Comparison of ENCODE assay signal across 8 cellular contexts in genomic region chr6:13924146-13924948, GRCh38. TPM values are rescaled to one million over a fixed set of nuclear protein-coding genes. Genes with fewer than 3 reads are reported as not detected.
DNase-seq lines count a peak whose midpoint lies in the region; ATAC-seq and TF ChIP-seq lines count a peak whose summit lies in the region.

No MANE protein-coding gene starts in this region.

- H3K4me3 Mint-ChIP-seq in activated CD4-positive, alpha-beta T cell treated with anti-CD3 and anti-CD28 coated beads for 36 hours, result peak overlapping the region; percentile 71
- H3K4me3 Mint-ChIP-seq in naive thymus-derived CD4-positive, alpha-beta T cell, result peak overlapping the region; percentile 76 to 92 (median 82)

- intact Hi-C loops in activated CD4-positive, alpha-beta T cell treated with anti-CD3 and anti-CD28 coated beads for 36 hours (cut with DNase I, micrococcal nuclease), result loop anchor here in 1 of 2 experiments (10.0 kb wide), 1 partner anchor 130 kb away; no protein-coding TSS in a partner anchor
- intact Hi-C loops in naive thymus-derived CD4-positive, alpha-beta T cell (cut with micrococcal nuclease), result no loop called here

- peak overlapping the region; percentile 73 for H3K4me3 ChIP-seq in epithelial cell of proximal tubule (ENCODE audit: low read depth, low read length)
- H3K4me3 ChIP-seq in naive thymus-derived CD4-positive, alpha-beta T cell (ENCODE audit: low read length), result peak overlapping the region; percentile 48

- no peaks in the 10 kb centered on the region for H3K36me3 ChIP-seq in naive thymus-derived CD4-positive, alpha-beta T cell (ENCODE audit: control insufficient read depth in 2 of 3, insufficient read depth in 3 of 3, low read length in 3 of 3)

- CTCF ChIA-PET in activated CD4-positive, alpha-beta T cell treated with anti-CD3 and anti-CD28 coated beads for 36 hours (lab: Charles Lee), result interaction anchor here (0.6 to 2.1 kb wide), 9 partner anchors 11 to 1096 kb away, joined by 3 to 7 read pairs (median 5); no protein-coding TSS in a partner anchor
- CTCF ChIA-PET in naive thymus-derived CD4-positive, alpha-beta T cell (lab: Charles Lee), result no interaction called here

- no peak for TF ChIP-seq CTCF in epithelial cell of proximal tubule (conservative IDR thresholded peaks at IDR 0.05; ENCODE audit: low read depth, low read length)

- POLR2A ChIA-PET in activated CD4-positive, alpha-beta T cell treated with anti-CD3 and anti-CD28 coated beads for 36 hours (lab: Charles Lee), result no interaction called here
- POLR2A ChIA-PET in naive thymus-derived CD4-positive, alpha-beta T cell (lab: Charles Lee), result no interaction called here

- no peak overlapping the region for H3K27ac ChIP-seq in naive thymus-derived CD4-positive, alpha-beta T cell (ENCODE audit: low read depth, low read length)

- peak; percentile 31 for DNase-seq in activated CD4-positive, alpha-beta T cell treated with anti-CD3 and anti-CD28 coated beads for 36 hours
- DNase-seq in activated CD4-positive, alpha-beta T cell treated with anti-CD3 and anti-CD28 coated beads, Interleukin-2, amount 50 U/mL, for 4 hours, result no peak
- peak; percentile 65 to 69 for DNase-seq in NCI-H1930 (lab: John Stamatoyannopoulos, UW)
- DNase-seq in activated CD4-positive, CD25-positive, alpha-beta regulatory T cell treated with anti-CD3 and anti-CD28 coated beads, Interleukin-2, amount 50 U/mL, for 72 hours, result peak; percentile 41
- no peak for DNase-seq in epithelial cell of proximal tubule (ENCODE audit: low read depth)
- DNase-seq in naive thymus-derived CD4-positive, alpha-beta T cell, result peak in 6 of 9 donors; percentile 10 to 32 (median 21)
- DNase-seq in GM19238 (ENCODE audit: insufficient read length, low spot score), result no peak

- H3K9me3 ChIP-seq in naive thymus-derived CD4-positive, alpha-beta T cell (ENCODE audit: control insufficient read depth in 2 of 3, low read length in 3 of 3), result no peaks in the 10 kb centered on the region

- peaks cover 21 to 32% of the 10 kb centered on the region in 2 donors for H3K27me3 ChIP-seq in naive thymus-derived CD4-positive, alpha-beta T cell (ENCODE audit: control insufficient read depth in 2 of 2, insufficient read depth in 2 of 2, low read length in 2 of 2)

- ATAC-seq in activated CD4-positive, alpha-beta T cell treated with anti-CD3 and anti-CD28 coated beads for 36 hours, result peak; percentile 88
- peak; percentile 76 for ATAC-seq in naive thymus-derived CD4-positive, alpha-beta T cell
- ATAC-seq in HG03571 (IDR thresholded peaks at IDR 0.05; ENCODE audit: unreplicated experiment), result no peak

- no peak overlapping the region for H3K27ac Mint-ChIP-seq in activated CD4-positive, alpha-beta T cell treated with anti-CD3 and anti-CD28 coated beads for 36 hours
- H3K27ac Mint-ChIP-seq in naive thymus-derived CD4-positive, alpha-beta T cell, result no peak overlapping the region

- H3K36me3 Mint-ChIP-seq in activated CD4-positive, alpha-beta T cell treated with anti-CD3 and anti-CD28 coated beads for 36 hours (ENCODE audit: low read depth), result no peaks in the 10 kb centered on the region
- H3K36me3 Mint-ChIP-seq in naive thymus-derived CD4-positive, alpha-beta T cell, result no peaks in the 10 kb centered on the region

- H3K9me3 Mint-ChIP-seq in activated CD4-positive, alpha-beta T cell treated with anti-CD3 and anti-CD28 coated beads for 36 hours (ENCODE audit: low read depth), result no peaks in the 10 kb centered on the region
- peaks cover 0 to 10% (median 0%) of the 10 kb centered on the region in 11 donors for H3K9me3 Mint-ChIP-seq in naive thymus-derived CD4-positive, alpha-beta T cell

- peaks cover 14% of the 10 kb centered on the region for H3K4me1 Mint-ChIP-seq in activated CD4-positive, alpha-beta T cell treated with anti-CD3 and anti-CD28 coated beads for 36 hours
- peaks cover 5 to 18% (median 15%) of the 10 kb centered on the region in 7 donors for H3K4me1 Mint-ChIP-seq in naive thymus-derived CD4-positive, alpha-beta T cell

- H3K4me1 ChIP-seq in naive thymus-derived CD4-positive, alpha-beta T cell (ENCODE audit: control insufficient read depth in 2 of 2, insufficient read depth in 2 of 2, low read length in 2 of 2), result peaks cover 13 to 14% of the 10 kb centered on the region in 2 donors

- peaks cover 51% of the 10 kb centered on the region for H3K27me3 Mint-ChIP-seq in activated CD4-positive, alpha-beta T cell treated with anti-CD3 and anti-CD28 coated beads for 36 hours
- H3K27me3 Mint-ChIP-seq in naive thymus-derived CD4-positive, alpha-beta T cell, result peaks cover 48 to 79% (median 55%) of the 10 kb centered on the region in 5 donors

RNA-seq across cellular contexts. Expression of gene RNF182, which starts 0.4 kb away (rescaled TPM):
- not detected for total RNA-seq in activated CD4-positive, alpha-beta T cell treated with anti-CD3 and anti-CD28 coated beads for 36 hours
- total RNA-seq in epithelial cell of proximal tubule, result 15.6 and 19.1 TPM in 2 replicates
- total RNA-seq in naive thymus-derived CD4-positive, alpha-beta T cell, result not detected
- polyA plus RNA-seq in naive thymus-derived CD4-positive, alpha-beta T cell, result not detected

Comparison
In these comparisons a context has a peak if more than half of its experiments do, and no peak if none do; other contexts are left out.
1. DNase-seq: peak in activated CD4-positive, alpha-beta T cell treated with anti-CD3 and anti-CD28 coated beads for 36 hours (single experiment), NCI-H1930 (2 of 2), activated CD4-positive, CD25-positive, alpha-beta regulatory T cell treated with anti-CD3 and anti-CD28 coated beads, Interleukin-2, amount 50 U/mL, for 72 hours (single experiment) and naive thymus-derived CD4-positive, alpha-beta T cell (6 of 9); none in activated CD4-positive, alpha-beta T cell treated with anti-CD3 and anti-CD28 coated beads, Interleukin-2, amount 50 U/mL, for 4 hours (0 of 2), epithelial cell of proximal tubule (single experiment) and GM19238 (single experiment).
2. RNA of gene RNF182, which starts 0.4 kb away (total RNA-seq): 15.6 to 19.1 TPM in epithelial cell of proximal tubule; not detected in activated CD4-positive, alpha-beta T cell treated with anti-CD3 and anti-CD28 coated beads for 36 hours and not detected in naive thymus-derived CD4-positive, alpha-beta T cell; every median in the first group is over 10 times any median in the second.